1 cellular context compared by ENCODE assay signal in the genomic region with DNA sequence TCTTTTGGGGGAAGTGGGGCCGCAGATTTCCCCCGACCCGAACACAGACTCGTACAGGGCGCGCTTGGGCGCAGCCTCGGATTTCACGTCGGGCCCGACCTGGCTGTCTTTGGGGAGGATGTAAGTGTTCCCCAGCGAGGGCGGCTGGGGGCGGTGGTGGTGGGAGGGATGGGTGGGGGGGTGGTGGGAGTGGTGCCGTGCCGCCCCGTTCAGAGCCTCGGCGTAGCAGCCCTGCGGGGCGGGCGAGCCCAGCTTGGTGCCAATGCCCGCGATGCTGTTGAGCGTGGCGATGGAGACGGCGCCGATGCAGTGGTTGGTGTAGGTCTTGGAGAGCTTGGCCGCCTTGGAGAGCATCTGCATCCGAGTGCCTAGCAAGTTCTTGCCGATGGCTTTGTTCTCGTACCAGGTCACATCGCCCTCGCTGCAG.
TF ChIP-seq lines count a peak whose summit lies in the region.

No MANE protein-coding gene starts in this region.

TF ChIP-seq in SK-N-SH, 30 proteins besides CTCF, POLR2A, EP300 and RAD21 (continued from another document):
- TF ChIP-seq MEF2A (IDR thresholded peaks at IDR 0.05; ENCODE audit: borderline replicate concordance, low read depth) (no peak), TAF1 (IDR thresholded peaks at IDR 0.05; ENCODE audit: borderline replicate concordance, low read depth, low read length) (no peak), FOXJ3 (CRISPR knock-in tag; IDR thresholded peaks at IDR 0.05) (no peak), FOXM1 (IDR thresholded peaks at IDR 0.05; ENCODE audit: low read depth) (no peak), RFX5 (IDR thresholded peaks at IDR 0.05; ENCODE audit: low read length) (no peak), POLR2AphosphoS5 (IDR thresholded peaks at IDR 0.05; ENCODE audit: low read depth, low read length) (no peak), EZH2phosphoT487 (IDR thresholded peaks at IDR 0.05; ENCODE audit: borderline replicate concordance, low read depth) (no peak), TCF12 (IDR thresholded peaks at IDR 0.05) (no peak)
- TF ChIP-seq, protein P1, sequence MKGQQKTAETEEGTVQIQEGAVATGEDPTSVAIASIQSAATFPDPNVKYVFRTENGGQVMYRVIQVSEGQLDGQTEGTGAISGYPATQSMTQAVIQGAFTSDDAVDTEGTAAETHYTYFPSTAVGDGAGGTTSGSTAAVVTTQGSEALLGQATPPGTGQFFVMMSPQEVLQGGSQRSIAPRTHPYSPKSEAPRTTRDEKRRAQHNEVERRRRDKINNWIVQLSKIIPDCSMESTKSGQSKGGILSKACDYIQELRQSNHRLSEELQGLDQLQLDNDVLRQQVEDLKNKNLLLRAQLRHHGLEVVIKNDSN (IDR thresholded peaks at IDR 0.05; ENCODE audit: borderline replicate concordance, low read depth): no peak
